Comparison of ENCODE assay signal across 11 cellular contexts in genomic region chr5:96729156-96729555, GRCh38.
DNase-seq lines count a peak whose midpoint lies in the region; ATAC-seq and TF ChIP-seq lines count a peak whose summit lies in the region.
"Had no signal": no experiment of that assay in that cellular context is flagged by ENCODE, and none has a peak within 500 bp of the region (broad histone marks: within the 10 kb centered on the region; RNA-seq: fewer than 3 reads in every experiment).

No MANE protein-coding gene starts in this region.

- peaks cover 20% of the 10 kb centered on the region for H3K4me1 ChIP-seq in RWPE2 (ENCODE audit: insufficient read depth, poor library complexity, severe bottlenecking)
- H3K4me1 ChIP-seq in foreskin keratinocyte = peaks cover 13% of the 10 kb centered on the region

- H3K27ac ChIP-seq in 22Rv1 (no peak overlapping the region), RWPE2 (ENCODE audit: poor library complexity, severe bottlenecking) (no peak overlapping the region), foreskin keratinocyte (no peak overlapping the region)

- H3K9me3 ChIP-seq in RWPE2 (ENCODE audit: severe bottlenecking) = no peaks in the 10 kb centered on the region

- ATAC-seq in RWPE2 (ENCODE audit: low read depth) (no peak), foreskin keratinocyte (no peak)

- no peak overlapping the region for H3K4me3 ChIP-seq in RWPE2 (ENCODE audit: severe bottlenecking)

- H3K36me3 ChIP-seq in RWPE2 (ENCODE audit: low read depth) = peaks cover 86% of the 10 kb centered on the region

- DNase-seq in GM03348 (ENCODE audit: low spot score) (peak; percentile 22), RWPE2 (ENCODE audit: low spot score) (no peak), foreskin keratinocyte (no peak), NCI-H2029 treated with DMSO at 0.1 percent for 48 hours (lab: John Stamatoyannopoulos, UW) (no peak), anterior cingulate cortex (lab: John Stamatoyannopoulos, UW) (no peak), HK-2 (ENCODE audit: unreplicated experiment) (no peak), NCI-H1092 (lab: John Stamatoyannopoulos, UW) (no peak)
- DNase-seq: CD4-positive, CD25-positive, alpha-beta regulatory T cell; NCI-H524 treated with DMSO at 0.1 percent for 48 hours; stimulated activated naive CD4-positive, alpha-beta T cell had no signal

- no peaks in the 10 kb centered on the region for H3K27me3 ChIP-seq in RWPE2 (ENCODE audit: insufficient read depth, poor library complexity, severe bottlenecking)
- H3K27me3 ChIP-seq in foreskin keratinocyte = no peaks in the 10 kb centered on the region

- TF ChIP-seq CTCF in 22Rv1 (IDR thresholded peaks at IDR 0.05) (peak; percentile 35), RWPE2 (IDR thresholded peaks at IDR 0.05; ENCODE audit: poor library complexity, severe bottlenecking) (peak; percentile 76), foreskin keratinocyte (conservative IDR thresholded peaks at IDR 0.05) (peak; percentile 60)
